Comparison of ENCODE assay signal across 31 cellular contexts in the genomic region with DNA sequence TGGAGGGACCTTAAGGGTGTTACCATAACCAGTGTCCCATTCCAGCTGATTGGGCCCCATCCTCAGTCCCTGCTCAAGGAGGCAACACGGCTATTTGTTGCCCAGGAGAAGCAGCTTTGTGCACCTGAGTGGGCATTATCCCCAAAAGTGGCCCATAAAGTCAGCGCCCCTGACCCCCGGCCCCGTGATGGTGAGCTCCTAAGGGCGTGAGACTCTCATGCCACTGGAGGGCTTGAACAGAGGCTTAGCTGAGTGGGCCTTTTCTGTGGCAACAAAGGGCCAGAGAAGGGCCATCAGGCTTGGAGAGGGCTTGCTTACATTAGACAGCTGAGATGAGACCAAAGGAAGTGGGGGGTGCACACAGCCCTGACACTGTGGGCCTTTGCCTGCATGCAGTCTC.
"Had no signal": no experiment of that assay in that cellular context is flagged by ENCODE, and none has a peak within 500 bp of the region (broad histone marks: within the 10 kb centered on the region; RNA-seq: fewer than 3 reads in every experiment).

No MANE protein-coding gene starts in this region.

- H3K27ac ChIP-seq: colonic mucosa, heart left ventricle, neutrophil, parathyroid adenoma, thoracic aorta, tibial nerve, upper lobe of left lung, uterus had no signal

- H3K4me1 ChIP-seq: parathyroid adenoma, uterus had no signal

- H3K27ac Mint-ChIP-seq: mesothelial cell of epicardium; natural killer cell treated with Interleukin-12 subunit alpha and Interleukin-12 subunit beta and Interleukin-15 and Interleukin-18, amount 100 ng/mL, for 72 hours; progenitor cell of endocrine pancreas had no signal

- DNase-seq: colonic mucosa; dermis blood vessel endothelial cell; effector memory CD4-positive, alpha-beta T cell; erythroblast; heart left ventricle; hippocampal formation; immature natural killer cell; mucosa of descending colon; naive B cell; stimulated activated CD4-positive, alpha-beta T cell treated with anti-CD3 and anti-CD28 coated beads, Interleukin-12 subunit alpha, Interleukin-12 subunit beta, amount 100 ng/mL, for 4 hours; stimulated activated CD4-positive, alpha-beta T cell treated with anti-CD3 and anti-CD28 coated beads, Interleukin-1b, Interleukin-23, amount 100 ng/mL, for 48 hours; stimulated activated CD4-positive, alpha-beta T cell treated with anti-CD3 and anti-CD28 coated beads, Interleukin-4, amount 100 ng/mL, for 1 hour; stimulated activated CD8-positive, alpha-beta memory T cell treated with anti-CD3 and anti-CD28 coated beads, Interleukin-4, amount 100 ng/mL, for 48 hours; stimulated activated naive CD4-positive, alpha-beta T cell treated with Interleukin-2 at 50 U/mL for 16 hours; substantia nigra; upper lobe of left lung; uterus had no signal

- H3K9me3 ChIP-seq: colonic mucosa, heart left ventricle, mucosa of descending colon, neutrophil, thoracic aorta, tibial nerve, upper lobe of left lung, uterus had no signal

- H3K4me3 ChIP-seq: colonic mucosa, heart left ventricle, lung, mucosa of descending colon, smooth muscle cell, thoracic aorta, tibial nerve, upper lobe of left lung, uterus had no signal

- ATAC-seq: heart left ventricle; left lobe of liver; mucosa of descending colon; natural killer cell treated with Interleukin-12 subunit alpha and Interleukin-12 subunit beta and Interleukin-15 and Interleukin-18, amount 100 ng/mL, for 72 hours; sciatic nerve had no signal

- H3K9me3 Mint-ChIP-seq: central memory CD8-positive, alpha-beta T cell; immature natural killer cell; memory B cell; mesothelial cell of epicardium; naive B cell; natural killer cell treated with Interleukin-12 subunit alpha and Interleukin-12 subunit beta and Interleukin-15 and Interleukin-18, amount 100 ng/mL, for 72 hours; neural crest cell had no signal

- H3K4me3 Mint-ChIP-seq: central memory CD8-positive, alpha-beta T cell; immature natural killer cell; memory B cell; mesothelial cell of epicardium; naive B cell; natural killer cell treated with Interleukin-12 subunit alpha and Interleukin-12 subunit beta and Interleukin-15 and Interleukin-18, amount 100 ng/mL, for 72 hours; neural crest cell had no signal

- H3K27me3 ChIP-seq: colonic mucosa, tibial nerve, upper lobe of left lung, uterus had no signal

- H3K36me3 Mint-ChIP-seq: immature natural killer cell; memory B cell; mesothelial cell of epicardium; naive B cell; natural killer cell treated with Interleukin-12 subunit alpha and Interleukin-12 subunit beta and Interleukin-15 and Interleukin-18, amount 100 ng/mL, for 72 hours had no signal

- H3K27me3 Mint-ChIP-seq: central memory CD8-positive, alpha-beta T cell; memory B cell; naive B cell; natural killer cell treated with Interleukin-12 subunit alpha and Interleukin-12 subunit beta and Interleukin-15 and Interleukin-18, amount 100 ng/mL, for 72 hours had no signal

- H3K36me3 ChIP-seq: colonic mucosa, heart left ventricle, neutrophil, thoracic aorta, tibial nerve, upper lobe of left lung, uterus had no signal
